Comparison of ENCODE assay signal across 23 cellular contexts in the genomic region with DNA sequence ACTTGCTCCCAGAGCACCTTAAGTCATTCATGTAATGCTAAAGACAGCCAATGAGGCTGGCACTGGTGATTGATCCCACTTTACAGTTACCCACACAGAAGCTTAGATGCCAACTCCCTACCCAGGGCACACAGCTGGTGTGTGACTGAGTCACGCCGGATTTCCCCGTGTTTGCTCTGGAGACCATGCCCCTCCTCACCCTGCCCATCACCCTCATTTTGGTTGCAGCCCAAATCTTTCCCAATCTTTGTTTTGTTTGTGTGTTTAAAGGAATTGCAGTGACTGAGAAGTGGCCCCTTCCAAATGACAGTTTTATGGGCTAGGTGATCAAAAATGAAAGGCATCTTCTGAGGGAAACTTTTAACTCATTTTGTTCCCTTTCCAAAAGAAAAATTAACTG. TPM values are rescaled to one million over a fixed set of nuclear protein-coding genes. Genes with fewer than 3 reads are reported as not detected.
DNase-seq lines count a peak whose midpoint lies in the region; ATAC-seq, FAIRE-seq and TF ChIP-seq lines count a peak whose summit lies in the region.
"Had no signal": no experiment of that assay in that cellular context is flagged by ENCODE, and none has a peak within 500 bp of the region (broad histone marks: within the 10 kb centered on the region; RNA-seq: fewer than 3 reads in every experiment).

No MANE protein-coding gene starts in this region.

- in situ Hi-C loops in ACHN (cut with HindIII; ENCODE audit: low pct_ligation_motif_present, low pct_unique_long_range_greater_than_20kb, low sequenced_read_pairs), result no loop called here

- H3K36me3 Mint-ChIP-seq in neural progenitor cell, result peaks cover 28% of the 10 kb centered on the region
- H3K36me3 Mint-ChIP-seq: IgD-negative memory B cell had no signal

- H3K27me3 ChIP-seq in lung (ENCODE audit: control insufficient read depth, insufficient read depth) (no peaks in the 10 kb centered on the region), neural progenitor cell (no peaks in the 10 kb centered on the region)
- H3K27me3 ChIP-seq: ascending aorta, hepatocyte, neutrophil, Peyer's patch had no signal

- no peak overlapping the region for H2AFZ ChIP-seq in neural progenitor cell (replicated peaks)
- H2AFZ ChIP-seq: hepatocyte had no signal

- 40 to 63% methylated on average over 3 of the region's 3 CpGs for WGBS in lung, 2 donors

- peak; percentile 2 for DNase-seq in ACHN
- DNase-seq in H54 (ENCODE audit: insufficient read length, low spot score), result peak; percentile 26
- DNase-seq in astrocyte of the hippocampus (ENCODE audit: low read depth, low spot score), result peak; percentile 44
- DNase-seq in lung (ENCODE audit: low spot score), result no peak
- no peak for DNase-seq in neural progenitor cell (ENCODE audit: low spot score)
- DNase-seq in activated gamma-delta T cell (lab: John Stamatoyannopoulos, UW), result no peak
- DNase-seq in SK-N-DZ (ENCODE audit: low spot score), result no peak
- DNase-seq: activated CD8-positive, alpha-beta memory T cell treated with anti-CD3 and anti-CD28 coated beads for 24 hours; activated effector memory CD4-positive, alpha-beta T cell treated with anti-CD3 and anti-CD28 coated beads, Interleukin-2, amount 50 U/mL, for 16 hours; erythroblast; GF-D8; kidney; Peyer's patch; stimulated activated CD4-positive, alpha-beta T cell treated with anti-CD3 and anti-CD28 coated beads, Interleukin-4, amount 100 ng/mL, for 24 hours; stimulated activated CD8-positive, alpha-beta memory T cell treated with anti-CD3 and anti-CD28 coated beads, Interleukin-4, amount 100 ng/mL, for 48 hours; SW 1271; WERI-Rb-1 had no signal

- H3K36me3 ChIP-seq in lung (ENCODE audit: control insufficient read depth in 2 of 2, insufficient read depth in 2 of 2, low read length in 2 of 2) (no peaks in the 10 kb centered on the region), neural progenitor cell (peaks cover 8% of the 10 kb centered on the region)
- H3K36me3 ChIP-seq: ascending aorta, neutrophil, Peyer's patch, WERI-Rb-1 had no signal

- TF ChIP-seq CTCF in lung (IDR thresholded peaks at IDR 0.05; ENCODE audit: control extremely low read depth, extremely low read depth), result no peak
- no peak for TF ChIP-seq CTCF in neural progenitor cell (IDR thresholded peaks at IDR 0.05)

- ATAC-seq in lung (ENCODE audit: insufficient read depth, low FRiP score) (peak; percentile 37), HG03159 (IDR thresholded peaks at IDR 0.05; ENCODE audit: unreplicated experiment) (no peak)

- FAIRE-seq in H54 (lab: Jason Lieb, UNC), result peak; percentile 97
- FAIRE-seq: kidney had no signal

- H4K20me1 ChIP-seq in neural progenitor cell (ENCODE audit: low read depth), result no peaks in the 10 kb centered on the region

- peaks cover 3% of the 10 kb centered on the region for H3K4me1 Mint-ChIP-seq in neural progenitor cell
- H3K4me1 Mint-ChIP-seq: IgD-negative memory B cell had no signal

- H3K27ac Mint-ChIP-seq in neural progenitor cell, result no peak overlapping the region
- H3K27ac Mint-ChIP-seq: IgD-negative memory B cell had no signal

- H3K27ac ChIP-seq in lung (ENCODE audit: low read depth in 1 of 2, low read length in 1 of 2), result no peak overlapping the region
- H3K27ac ChIP-seq in neural progenitor cell, result no peak overlapping the region
- H3K27ac ChIP-seq: coronary artery, hepatocyte, neutrophil, Peyer's patch, WERI-Rb-1 had no signal

- no peaks in the 10 kb centered on the region for H3K9me3 ChIP-seq in lung (ENCODE audit: control insufficient read depth in 2 of 2, insufficient read depth in 1 of 2, low read length in 1 of 2)
- no peaks in the 10 kb centered on the region for H3K9me3 ChIP-seq in neural progenitor cell (ENCODE audit: low read depth)
- H3K9me3 ChIP-seq: ascending aorta, neutrophil, Peyer's patch had no signal

- H3K79me2 ChIP-seq in neural progenitor cell (ENCODE audit: low read depth), result peaks cover 97% of the 10 kb centered on the region

- H3K4me3 ChIP-seq in lung, result no peak overlapping the region
- no peak overlapping the region for H3K4me3 ChIP-seq in neural progenitor cell
- H3K4me3 ChIP-seq: ascending aorta, coronary artery, hepatocyte, Peyer's patch had no signal

- no peak overlapping the region for H3K4me2 ChIP-seq in neural progenitor cell
- H3K4me2 ChIP-seq: hepatocyte had no signal

- no peak overlapping the region for H3K4me3 Mint-ChIP-seq in neural progenitor cell
- H3K4me3 Mint-ChIP-seq: IgD-negative memory B cell had no signal

- no peak overlapping the region for H3K9ac ChIP-seq in neural progenitor cell

- H3K4me1 ChIP-seq in lung (ENCODE audit: control insufficient read depth in 2 of 2, insufficient read depth in 2 of 2, low read length in 2 of 2) (peaks cover 3 to 24% of the 10 kb centered on the region in 2 donors), neural progenitor cell (no peaks in the 10 kb centered on the region)
- H3K4me1 ChIP-seq: Peyer's patch had no signal

- no peaks in the 10 kb centered on the region for H3F3A ChIP-seq in neural progenitor cell (ENCODE audit: low read depth)

- no peaks in the 10 kb centered on the region for H3K27me3 Mint-ChIP-seq in neural progenitor cell (ENCODE audit: insufficient read depth, low read depth)
- H3K27me3 Mint-ChIP-seq: IgD-negative memory B cell had no signal

- no peak for TF ChIP-seq POLR2A in H54 (IDR thresholded peaks at IDR 0.05; ENCODE audit: low read depth, low read length)

- peaks cover 2% of the 10 kb centered on the region for H3K9me3 Mint-ChIP-seq in neural progenitor cell

RNA-seq across cellular contexts. Expression of gene FBXL7, which starts 10.8 kb away (rescaled TPM):
- 10 to 100 TPM in 1 of 2 donors, 1 to 10 TPM in 1; 9.6 to 15.5 TPM for total RNA-seq in lung
- 1 to 10 TPM; 1.9 to 3.6 TPM for polyA plus RNA-seq in lung
- 12.3 and 14.0 TPM in 2 replicates for total RNA-seq in neural progenitor cell (ENCODE audit: low replicate concordance)
- 7.2 and 8.9 TPM in 2 replicates for polyA plus RNA-seq in SK-N-DZ (2014; cell fraction: cytosol; rRNA removed)
- 17.9 and 24.8 TPM in 2 replicates for polyA plus RNA-seq in SK-N-DZ (2014; cell fraction: nucleus; rRNA removed)
- polyA plus RNA-seq: IgD-negative memory B cell had no signal

Comparison
In these comparisons a context has a peak if more than half of its experiments do, and no peak if none do; other contexts are left out.
1. DNase-seq: peak in ACHN (single experiment), H54 (single experiment) and astrocyte of the hippocampus (single experiment); none in lung (single experiment), neural progenitor cell (single experiment), activated gamma-delta T cell (single experiment) and SK-N-DZ (single experiment).